ENCODE assay signal across 10 cellular contexts in genomic region chr6:26175033-26175427, GRCh38.
DNase-seq lines count a peak whose midpoint lies in the region; ATAC-seq and TF ChIP-seq lines count a peak whose summit lies in the region.
"Had no signal": no experiment of that assay in that cellular context is flagged by ENCODE, and none has a peak within 500 bp of the region (broad histone marks: within the 10 kb centered on the region; RNA-seq: fewer than 3 reads in every experiment).

No MANE protein-coding gene starts in this region.

- H3K79me2 ChIP-seq in KMS-11 (ENCODE audit: insufficient read depth, low read depth) = peaks cover 17% of the 10 kb centered on the region; the same call in 1 of the 2 replicates

- no peak overlapping the region for H2AFZ ChIP-seq in KMS-11 (ENCODE audit: low read depth)

- no peak for ATAC-seq in activated CD4-positive, alpha-beta T cell treated with anti-CD3 and anti-CD28 coated beads for 36 hours
- no peak for ATAC-seq in natural killer cell treated with Interleukin-12 subunit alpha and Interleukin-12 subunit beta and Interleukin-15 and Interleukin-18, amount 100 ng/mL, for 72 hours
- ATAC-seq in activated CD4-positive, CD25-positive, alpha-beta regulatory T cell treated with anti-CD3 and anti-CD28 coated beads, Interleukin-2, amount 50 U/mL, for 24 hours = no peak
- no peak for ATAC-seq in GM19455 (IDR thresholded peaks at IDR 0.05; ENCODE audit: unreplicated experiment)

- no peaks in the 10 kb centered on the region for H3K9me3 Mint-ChIP-seq in activated CD4-positive, alpha-beta T cell treated with anti-CD3 and anti-CD28 coated beads for 36 hours (ENCODE audit: low read depth)
- no peaks in the 10 kb centered on the region for H3K9me3 Mint-ChIP-seq in activated T-helper 2 cell treated with anti-CD3 and anti-CD28 coated beads, Interferon-gamma antibody, Interleukin-2, Interleukin-4, amounts not matched to agents 10 μg/mL and 5 μg/mL and 100 μg/mL, durations not matched to agents 14 hours and 24 hours and 36 hours
- no peaks in the 10 kb centered on the region for H3K9me3 Mint-ChIP-seq in natural killer cell treated with Interleukin-12 subunit alpha and Interleukin-12 subunit beta and Interleukin-15 and Interleukin-18, amount 100 ng/mL, for 72 hours

- H3K27me3 Mint-ChIP-seq in activated CD4-positive, alpha-beta T cell treated with anti-CD3 and anti-CD28 coated beads for 36 hours = no peaks in the 10 kb centered on the region
- H3K27me3 Mint-ChIP-seq in activated T-helper 2 cell treated with anti-CD3 and anti-CD28 coated beads, Interferon-gamma antibody, Interleukin-2, Interleukin-4, amounts not matched to agents 10 μg/mL and 5 μg/mL and 100 μg/mL, durations not matched to agents 14 hours and 24 hours and 36 hours (ENCODE audit: low read depth) = no peaks in the 10 kb centered on the region
- no peaks in the 10 kb centered on the region for H3K27me3 Mint-ChIP-seq in natural killer cell treated with Interleukin-12 subunit alpha and Interleukin-12 subunit beta and Interleukin-15 and Interleukin-18, amount 100 ng/mL, for 72 hours

- peaks cover 55% of the 10 kb centered on the region for H3K4me1 ChIP-seq in KMS-11 (ENCODE audit: low read depth, poor library complexity, severe bottlenecking)

- H3K27me3 ChIP-seq in KMS-11 (ENCODE audit: insufficient read depth, low read depth) = no peaks in the 10 kb centered on the region

- DNase-seq in activated CD4-positive, alpha-beta T cell treated with anti-CD3 and anti-CD28 coated beads for 36 hours = no peak
- no peak for DNase-seq in activated CD4-positive, alpha-beta T cell treated with anti-CD3 and anti-CD28 coated beads, Interleukin-2, amount 50 U/mL, for 4 hours
- no peak for DNase-seq in activated T-helper 2 cell treated with anti-CD3 and anti-CD28 coated beads, Interferon-gamma antibody, Interleukin-2, Interleukin-4, amounts not matched to agents 10 μg/mL and 5 μg/mL and 100 μg/mL, durations not matched to agents 14 hours and 24 hours and 36 hours (ENCODE audit: low spot score)
- no peak for DNase-seq in natural killer cell treated with Interleukin-12 subunit alpha and Interleukin-12 subunit beta and Interleukin-15 and Interleukin-18, amount 100 ng/mL, for 72 hours (ENCODE audit: low spot score)
- DNase-seq in cortex of kidney (lab: John Stamatoyannopoulos, UW) = no peak
- DNase-seq: NCI-H2171 had no signal

- no peak overlapping the region for H3K4me3 ChIP-seq in KMS-11 (IDR thresholded peaks at IDR 0.05; ENCODE audit: insufficient read depth, low read depth, low read length)

- H3K4me3 Mint-ChIP-seq in activated CD4-positive, alpha-beta T cell treated with anti-CD3 and anti-CD28 coated beads for 36 hours = peak overlapping the region; percentile 30
- peak overlapping the region; percentile 56 for H3K4me3 Mint-ChIP-seq in activated T-helper 2 cell treated with anti-CD3 and anti-CD28 coated beads, Interferon-gamma antibody, Interleukin-2, Interleukin-4, amounts not matched to agents 10 μg/mL and 5 μg/mL and 100 μg/mL, durations not matched to agents 14 hours and 24 hours and 36 hours (ENCODE audit: low read depth)
- peak overlapping the region; percentile 16 for H3K4me3 Mint-ChIP-seq in natural killer cell treated with Interleukin-12 subunit alpha and Interleukin-12 subunit beta and Interleukin-15 and Interleukin-18, amount 100 ng/mL, for 72 hours

- H3K27ac Mint-ChIP-seq in activated CD4-positive, alpha-beta T cell treated with anti-CD3 and anti-CD28 coated beads for 36 hours = peak overlapping the region; percentile 80
- peak overlapping the region; percentile 63 for H3K27ac Mint-ChIP-seq in activated T-helper 2 cell treated with anti-CD3 and anti-CD28 coated beads, Interferon-gamma antibody, Interleukin-2, Interleukin-4, amounts not matched to agents 10 μg/mL and 5 μg/mL and 100 μg/mL, durations not matched to agents 14 hours and 24 hours and 36 hours
- peak overlapping the region; percentile 12 to 95 for H3K27ac Mint-ChIP-seq in natural killer cell treated with Interleukin-12 subunit alpha and Interleukin-12 subunit beta and Interleukin-15 and Interleukin-18, amount 100 ng/mL, for 72 hours

- H3K36me3 Mint-ChIP-seq in activated CD4-positive, alpha-beta T cell treated with anti-CD3 and anti-CD28 coated beads for 36 hours (ENCODE audit: low read depth) = no peaks in the 10 kb centered on the region
- no peaks in the 10 kb centered on the region for H3K36me3 Mint-ChIP-seq in activated T-helper 2 cell treated with anti-CD3 and anti-CD28 coated beads, Interferon-gamma antibody, Interleukin-2, Interleukin-4, amounts not matched to agents 10 μg/mL and 5 μg/mL and 100 μg/mL, durations not matched to agents 14 hours and 24 hours and 36 hours (ENCODE audit: low read depth)
- no peaks in the 10 kb centered on the region for H3K36me3 Mint-ChIP-seq in natural killer cell treated with Interleukin-12 subunit alpha and Interleukin-12 subunit beta and Interleukin-15 and Interleukin-18, amount 100 ng/mL, for 72 hours

- H3K36me3 ChIP-seq in KMS-11 (ENCODE audit: insufficient read depth) = no peaks in the 10 kb centered on the region

- peak overlapping the region; percentile 44 for H3K4me2 ChIP-seq in KMS-11

- intact Hi-C loops in activated CD4-positive, alpha-beta T cell treated with anti-CD3 and anti-CD28 coated beads for 36 hours (cut with DNase I, micrococcal nuclease) = loop anchor here (1.0 to 10.0 kb wide), 8 partner anchors 38 to 420 kb away; partner anchors contain the start of genes BTN3A3 (in 1 of the 2) and HMGN4 (in 1 of the 2)
- intact Hi-C loops in activated T-helper 2 cell treated with anti-CD3 and anti-CD28 coated beads, Interferon-gamma antibody, Interleukin-2, Interleukin-4, amounts not matched to agents 10 μg/mL and 5 μg/mL and 100 μg/mL, durations not matched to agents 14 hours and 24 hours and 36 hours (cut with micrococcal nuclease) = loop anchor here (1.0 to 10.0 kb wide), 7 partner anchors 8 to 420 kb away; a partner anchor contains a TSS

- CTCF ChIA-PET in activated CD4-positive, alpha-beta T cell treated with anti-CD3 and anti-CD28 coated beads for 36 hours (lab: Charles Lee) = interaction anchor here (0.6 to 3.0 kb wide), 4 partner anchors 9 to 42 kb away, joined by 4 to 22 read pairs (median 10); a partner anchor contains a TSS

- H3K27ac ChIP-seq in KMS-11 = no peak overlapping the region; the same call in 1 of the 2 replicates
- H3K27ac ChIP-seq: epithelial cell of prostate had no signal

- no peak for TF ChIP-seq CTCF in KMS-11 (conservative IDR thresholded peaks at IDR 0.05; ENCODE audit: low read depth, low read length)

- H3K9ac ChIP-seq in KMS-11 = no peak overlapping the region

- POLR2A ChIA-PET in activated CD4-positive, alpha-beta T cell treated with anti-CD3 and anti-CD28 coated beads for 36 hours (lab: Charles Lee) = interaction anchor here (1.0 kb wide), 1 partner anchor 41 kb away, joined by 7 read pairs; a partner anchor contains a TSS

- H3K4me1 Mint-ChIP-seq in activated CD4-positive, alpha-beta T cell treated with anti-CD3 and anti-CD28 coated beads for 36 hours = peaks cover 35% of the 10 kb centered on the region
- peaks cover 45% of the 10 kb centered on the region for H3K4me1 Mint-ChIP-seq in activated T-helper 2 cell treated with anti-CD3 and anti-CD28 coated beads, Interferon-gamma antibody, Interleukin-2, Interleukin-4, amounts not matched to agents 10 μg/mL and 5 μg/mL and 100 μg/mL, durations not matched to agents 14 hours and 24 hours and 36 hours (ENCODE audit: low read depth)
- H3K4me1 Mint-ChIP-seq in natural killer cell treated with Interleukin-12 subunit alpha and Interleukin-12 subunit beta and Interleukin-15 and Interleukin-18, amount 100 ng/mL, for 72 hours (ENCODE audit: low read depth in 2 of 2) = peaks cover 27 to 38% of the 10 kb centered on the region in 2 donors

- H4K20me1 ChIP-seq in KMS-11 (ENCODE audit: insufficient read depth) = no peaks in the 10 kb centered on the region
